In genomic region chr12:116959198-116959460, GRCh38 we compare ENCODE assay signal across 17 cellular contexts. TPM values are rescaled to one million over a fixed set of nuclear protein-coding genes. Genes with fewer than 3 reads are reported as not detected.
DNase-seq lines count a peak whose midpoint lies in the region; ATAC-seq and TF ChIP-seq lines count a peak whose summit lies in the region.
"Had no signal": no experiment of that assay in that cellular context is flagged by ENCODE, and none has a peak within 500 bp of the region (broad histone marks: within the 10 kb centered on the region; RNA-seq: fewer than 3 reads in every experiment).

No MANE protein-coding gene starts in this region.

- DNase-seq in activated T-cell treated with anti-CD3 and anti-CD28 coated beads, Interleukin-2, amount 50 U/mL, for 24 hours = no peak
- no peak for DNase-seq in activated T-cell treated with anti-CD3 and anti-CD28 coated beads, Interleukin-2, amount 50 U/mL, for 1 hour
- DNase-seq in Karpas-422 = no peak
- DNase-seq in astrocyte of the spinal cord (ENCODE audit: low read depth, low spot score) = peak; percentile 17
- no peak for DNase-seq in psoas muscle
- no peak for DNase-seq in C1 segment of cervical spinal cord (lab: John Stamatoyannopoulos, UW)
- no peak for DNase-seq in activated CD4-positive, alpha-beta T cell treated with anti-CD3 and anti-CD28 coated beads, Interleukin-2, amount 10 ng/mL, durations not matched to agents 24 days and 14 days
- no peak for DNase-seq in GOT3 (lab: John Stamatoyannopoulos, UW)
- DNase-seq: ACHN; Caco-2; CD4-positive, alpha-beta memory T cell; DND-41; GDM1 had no signal

- TF ChIP-seq CTCF in astrocyte of the spinal cord (IDR thresholded peaks at IDR 0.05; ENCODE audit: low read depth, low read length) = no peak
- TF ChIP-seq CTCF in psoas muscle (IDR thresholded peaks at IDR 0.05) = no peak

- H3K4me1 Mint-ChIP-seq in activated T-cell treated with anti-CD3 and anti-CD28 coated beads, Interleukin-2, amount 50 U/mL, for 24 hours (ENCODE audit: low read depth) = peaks cover 52% of the 10 kb centered on the region
- H3K4me1 Mint-ChIP-seq in activated CD4-positive, alpha-beta T cell treated with anti-CD3 and anti-CD28 coated beads, Interleukin-2, amount 10 ng/mL, durations not matched to agents 24 days and 14 days = peaks cover 42% of the 10 kb centered on the region

- intact Hi-C loops in psoas muscle (cut with DNase I) = loop anchor here (5.0 to 10.0 kb wide), 2 partner anchors 254 to 257 kb away; no protein-coding TSS in a partner anchor
- intact Hi-C loops in activated CD4-positive, alpha-beta T cell treated with anti-CD3 and anti-CD28 coated beads, Interleukin-2, amount 10 ng/mL, durations not matched to agents 24 days and 14 days (cut with micrococcal nuclease) = loop anchor here (5.0 kb wide), 1 partner anchor 257 kb away; no protein-coding TSS in a partner anchor

- no peaks in the 10 kb centered on the region for H4K20me1 ChIP-seq in Karpas-422 (ENCODE audit: insufficient read depth, low read depth, low read length)

- ATAC-seq in psoas muscle = no peak
- ATAC-seq: HepG2 had no signal

- H3K36me3 ChIP-seq in Karpas-422 (ENCODE audit: insufficient read depth, low read length) (no peaks in the 10 kb centered on the region), psoas muscle (ENCODE audit: insufficient read depth in 1 of 2, low read depth in 1 of 2) (no peaks in the 10 kb centered on the region)

- no peaks in the 10 kb centered on the region for H3K9me3 Mint-ChIP-seq in activated T-cell treated with anti-CD3 and anti-CD28 coated beads, Interleukin-2, amount 50 U/mL, for 24 hours
- no peaks in the 10 kb centered on the region for H3K9me3 Mint-ChIP-seq in activated CD4-positive, alpha-beta T cell treated with anti-CD3 and anti-CD28 coated beads, Interleukin-2, amount 10 ng/mL, durations not matched to agents 24 days and 14 days
- H3K9me3 Mint-ChIP-seq: CD4-positive, alpha-beta memory T cell had no signal

- H3K27me3 ChIP-seq in Karpas-422 (ENCODE audit: low read length) = no peaks in the 10 kb centered on the region
- H3K27me3 ChIP-seq in psoas muscle (ENCODE audit: insufficient read depth in 3 of 3, low read length in 2 of 3) = no peaks in the 10 kb centered on the region

- peaks cover 17% of the 10 kb centered on the region for H3K36me3 Mint-ChIP-seq in activated T-cell treated with anti-CD3 and anti-CD28 coated beads, Interleukin-2, amount 50 U/mL, for 24 hours (ENCODE audit: low read depth)
- peaks cover 5% of the 10 kb centered on the region for H3K36me3 Mint-ChIP-seq in activated CD4-positive, alpha-beta T cell treated with anti-CD3 and anti-CD28 coated beads, Interleukin-2, amount 10 ng/mL, durations not matched to agents 24 days and 14 days (ENCODE audit: low read depth)

- H3K27ac ChIP-seq in Karpas-422 (ENCODE audit: low read length) (peak overlapping the region; percentile 24), psoas muscle (peak overlapping the region; percentile 66)
- H3K27ac ChIP-seq: C4-2B had no signal

- no peak overlapping the region for H3K9ac ChIP-seq in Karpas-422 (ENCODE audit: low read length)

- H3K4me3 ChIP-seq in Karpas-422 (ENCODE audit: low read length) = no peak overlapping the region
- no peak overlapping the region for H3K4me3 ChIP-seq in astrocyte of the spinal cord (ENCODE audit: low read depth, low read length)
- H3K4me3 ChIP-seq in psoas muscle = no peak overlapping the region
- H3K4me3 ChIP-seq: HAP-1 had no signal

- WGBS in psoas muscle, 3 donors = 70 to 76% (median 76%) methylated on average over 2 of the region's 2 CpGs

- H3K4me2 ChIP-seq in Karpas-422 (ENCODE audit: low read depth, low read length, poor library complexity, severe bottlenecking) = no peak overlapping the region

- no peaks in the 10 kb centered on the region for H3K9me2 ChIP-seq in Karpas-422 (replicated peaks; ENCODE audit: insufficient read depth, low read length)

- peak overlapping the region; percentile 26 for H3K27ac Mint-ChIP-seq in activated T-cell treated with anti-CD3 and anti-CD28 coated beads, Interleukin-2, amount 50 U/mL, for 24 hours
- no peak overlapping the region for H3K27ac Mint-ChIP-seq in activated CD4-positive, alpha-beta T cell treated with anti-CD3 and anti-CD28 coated beads, Interleukin-2, amount 10 ng/mL, durations not matched to agents 24 days and 14 days
- H3K27ac Mint-ChIP-seq: B cell; CD4-positive, alpha-beta memory T cell had no signal

- H3K9me3 ChIP-seq in Karpas-422 (ENCODE audit: low read length) (no peaks in the 10 kb centered on the region), psoas muscle (no peaks in the 10 kb centered on the region)
- H3K9me3 ChIP-seq: Caco-2, HAP-1 had no signal

- H3K4me3 Mint-ChIP-seq in activated T-cell treated with anti-CD3 and anti-CD28 coated beads, Interleukin-2, amount 50 U/mL, for 24 hours = no peak overlapping the region
- H3K4me3 Mint-ChIP-seq in activated CD4-positive, alpha-beta T cell treated with anti-CD3 and anti-CD28 coated beads, Interleukin-2, amount 10 ng/mL, durations not matched to agents 24 days and 14 days = no peak overlapping the region
- H3K4me3 Mint-ChIP-seq: B cell; CD4-positive, alpha-beta memory T cell had no signal

- H3K4me1 ChIP-seq in Karpas-422 (ENCODE audit: low read length) (peaks cover 48% of the 10 kb centered on the region), psoas muscle (peaks cover 46% of the 10 kb centered on the region)
- H3K4me1 ChIP-seq: Caco-2, HAP-1 had no signal

- no peaks in the 10 kb centered on the region for H3K27me3 Mint-ChIP-seq in activated T-cell treated with anti-CD3 and anti-CD28 coated beads, Interleukin-2, amount 50 U/mL, for 24 hours
- no peaks in the 10 kb centered on the region for H3K27me3 Mint-ChIP-seq in activated CD4-positive, alpha-beta T cell treated with anti-CD3 and anti-CD28 coated beads, Interleukin-2, amount 10 ng/mL, durations not matched to agents 24 days and 14 days
- H3K27me3 Mint-ChIP-seq: B cell; CD4-positive, alpha-beta memory T cell had no signal

- no peak overlapping the region for H2AFZ ChIP-seq in Karpas-422 (ENCODE audit: low read length)

- in situ Hi-C loops in astrocyte of the spinal cord (cut with HindIII; ENCODE audit: low sequenced_read_pairs) = no loop called here

- peaks cover 68% of the 10 kb centered on the region for H3K79me2 ChIP-seq in Karpas-422 (ENCODE audit: low read length)

RNA-seq across cellular contexts. Expression of gene FBXW8, which starts 48.4 kb away (rescaled TPM):
- 34.8 TPM in 2 replicates for total RNA-seq in Karpas-422 (2014; rRNA removed; shearing (Covaris generic); ENCODE audit: low replicate concordance)
- total RNA-seq in psoas muscle = 1 to 10 TPM; 3.0 to 5.7 (median 4.9) TPM
- polyA plus RNA-seq in psoas muscle = 1 to 10 TPM; 1.1 to 2.2 (median 1.7) TPM
- total RNA-seq in activated CD4-positive, alpha-beta T cell treated with anti-CD3 and anti-CD28 coated beads, Interleukin-2, amount 10 ng/mL, durations not matched to agents 24 days and 14 days = 6.2 and 6.5 TPM in 2 replicates
